Comparison of ENCODE assay signal across 17 cellular contexts in genomic region chr17:16474012-16474725, GRCh38. TPM values are rescaled to one million over a fixed set of nuclear protein-coding genes. Genes with fewer than 3 reads are reported as not detected.
A peak's percentile ranks its signal among the peaks of the same experiment; 100 is the strongest.
DNase-seq lines count a peak whose midpoint lies in the region; ATAC-seq, FAIRE-seq and TF ChIP-seq lines count a peak whose summit lies in the region.
"Had no signal": no experiment of that assay in that cellular context is flagged by ENCODE, and none has a peak within 500 bp of the region (broad histone marks: within the 10 kb centered on the region; RNA-seq: fewer than 3 reads in every experiment).

No MANE protein-coding gene starts in this region.

- DNase-seq in A172 (ENCODE audit: low spot score) (peak; percentile 27), GM23338 (ENCODE audit: low spot score) (peak; percentile 63), H1 (ENCODE audit: low read depth in 1 of 2, low spot score in 2 of 2) (no peak), nephron progenitor cell (no peak), GM10266 (ENCODE audit: extremely low spot score) (no peak), NCI-H1436 (lab: John Stamatoyannopoulos, UW) (no peak), 8988T (no peak)
- no peak for DNase-seq in activated CD8-positive, alpha-beta T cell treated with anti-CD3 and anti-CD28 coated beads for 36 hours
- DNase-seq: CD4-positive, CD25-positive, alpha-beta regulatory T cell; DMS79; MV-4-11; NCI-H1436 treated with DMSO at 0.1 percent for 48 hours; NCI-H2081; NCI-H2227 treated with DMSO at 0.1 percent for 48 hours; NCI-H526 treated with DMSO at 0.1 percent for 48 hours; NK-92 treated with Interleukin-12 subunit alpha and Interleukin-12 subunit beta, amount 100 ng/mL, for 24 hours had no signal

- no peak overlapping the region for H4K91ac ChIP-seq in H1 (replicated peaks; ENCODE audit: insufficient read length, low read length)

- no peak overlapping the region for H2BK120ac ChIP-seq in H1 (replicated peaks; ENCODE audit: low read depth, low read length)

- no peak overlapping the region for H2BK5ac ChIP-seq in H1 (ENCODE audit: low read depth, low read length)

- no peak overlapping the region for H3K56ac ChIP-seq in H1 (replicated peaks; ENCODE audit: insufficient read length, low read depth, low read length)

- H3K9me3 ChIP-seq in H1 (ENCODE audit: insufficient read depth in 2 of 2, low read depth in 1 of 2, low read length in 1 of 2), result no peaks in the 10 kb centered on the region

- H3K23ac ChIP-seq in H1 (ENCODE audit: insufficient read length), result no peak overlapping the region

- peaks cover 12% of the 10 kb centered on the region for H3K27me3 Mint-ChIP-seq in GM23338 (ENCODE audit: insufficient read depth, low read depth, poor library complexity)
- H3K27me3 Mint-ChIP-seq in nephron progenitor cell (ENCODE audit: low read depth, poor library complexity), result peaks cover 3% of the 10 kb centered on the region
- H3K27me3 Mint-ChIP-seq in activated CD8-positive, alpha-beta T cell treated with anti-CD3 and anti-CD28 coated beads for 36 hours, result no peaks in the 10 kb centered on the region
- H3K27me3 Mint-ChIP-seq: CD4-positive, CD25-positive, alpha-beta regulatory T cell had no signal

- TF ChIP-seq CTCF in GM23338 (conservative IDR thresholded peaks at IDR 0.05; ENCODE audit: low read depth in 2 of 2) (no peak), H1 (IDR thresholded peaks at IDR 0.05; ENCODE audit: control extremely low read depth in 1 of 3, insufficient read depth in 1 of 3, low read depth in 1 of 3, low read length in 3 of 3) (no peak), nephron progenitor cell (IDR thresholded peaks at IDR 0.05) (no peak), GM10266 (IDR thresholded peaks at IDR 0.05; ENCODE audit: control insufficient read depth, insufficient read depth, low read depth, missing control alignments) (no peak)
- TF ChIP-seq CTCF in activated CD8-positive, alpha-beta T cell treated with anti-CD3 and anti-CD28 coated beads for 36 hours (IDR thresholded peaks at IDR 0.05), result no peak

- H3K4me3 ChIP-seq in GM23338 (no peak overlapping the region), H1 (ENCODE audit: extremely low read depth in 1 of 4, insufficient read depth in 2 of 4, low read depth in 3 of 4, low read length in 4 of 4) (no peak overlapping the region)

- peak overlapping the region; percentile 68 for H3K27ac Mint-ChIP-seq in GM23338
- peak overlapping the region; percentile 67 for H3K27ac Mint-ChIP-seq in nephron progenitor cell
- no peak overlapping the region for H3K27ac Mint-ChIP-seq in activated CD8-positive, alpha-beta T cell treated with anti-CD3 and anti-CD28 coated beads for 36 hours
- H3K27ac Mint-ChIP-seq: CD4-positive, CD25-positive, alpha-beta regulatory T cell had no signal

- no peak overlapping the region for H3K27ac ChIP-seq in GM23338 (ENCODE audit: low read depth)
- H3K27ac ChIP-seq in H1 (ENCODE audit: low read depth, low read length), result no peak overlapping the region

- intact Hi-C loops in activated CD8-positive, alpha-beta T cell treated with anti-CD3 and anti-CD28 coated beads for 36 hours (cut with micrococcal nuclease), result no loop called here

- H3K4me1 ChIP-seq in GM23338 (ENCODE audit: insufficient read depth) (peaks cover 17% of the 10 kb centered on the region), H1 (replicated peaks in 1 of 4; ENCODE audit: control insufficient read depth in 3 of 4, insufficient read depth in 4 of 4, low read length in 3 of 4) (peaks cover 0 to 24% (median 6%) of the 10 kb centered on the region in 4 experiments; a peak in 5 of 7 replicates)

- TF ChIP-seq EP300 in H1 (IDR thresholded peaks at IDR 0.05; ENCODE audit: borderline replicate concordance in 1 of 2, low read depth in 2 of 2, low read length in 2 of 2), result no peak

- no peak overlapping the region for H2BK15ac ChIP-seq in H1 (ENCODE audit: low read length)

- no peaks in the 10 kb centered on the region for H3K9me3 Mint-ChIP-seq in GM23338
- no peaks in the 10 kb centered on the region for H3K9me3 Mint-ChIP-seq in nephron progenitor cell
- no peaks in the 10 kb centered on the region for H3K9me3 Mint-ChIP-seq in activated CD8-positive, alpha-beta T cell treated with anti-CD3 and anti-CD28 coated beads for 36 hours
- H3K9me3 Mint-ChIP-seq: CD4-positive, CD25-positive, alpha-beta regulatory T cell had no signal

- H3K27me3 ChIP-seq in GM23338 (ENCODE audit: insufficient read depth) (no peaks in the 10 kb centered on the region), H1 (replicated peaks in 1 of 4; ENCODE audit: control insufficient read depth in 3 of 4, extremely low read depth in 1 of 4, insufficient read depth in 3 of 4, low read length in 3 of 4) (no peaks in the 10 kb centered on the region)

- CTCF ChIA-PET in H1 (lab: Charles Lee; ENCODE audit: partially characterized antibody), result interaction anchor here (1.0 to 36.9 kb wide), 4 partner anchors 13 to 47 kb away, joined by 3 to 941 read pairs (median 77); no protein-coding TSS in a partner anchor
- CTCF ChIA-PET in activated CD8-positive, alpha-beta T cell treated with anti-CD3 and anti-CD28 coated beads for 36 hours (lab: Charles Lee), result interaction anchor here (1.0 kb wide), 1 partner anchor 16 kb away, joined by 4 read pairs; no protein-coding TSS in a partner anchor

- no peak for TF ChIP-seq POLR2A in H1 (IDR thresholded peaks at IDR 0.05; ENCODE audit: control extremely low read depth in 1 of 2, low read depth in 2 of 2, low read length in 2 of 2)

- H4K20me1 ChIP-seq in GM23338 (replicated peaks; ENCODE audit: insufficient read depth), result peaks cover 5% of the 10 kb centered on the region
- H4K20me1 ChIP-seq in H1 (replicated peaks in 1 of 2; ENCODE audit: control insufficient read depth in 1 of 2, insufficient read depth in 2 of 2, low read length in 2 of 2), result peaks cover 0 to 2% of the 10 kb centered on the region in 2 experiments

- no peaks in the 10 kb centered on the region for H3K36me3 ChIP-seq in GM23338 (ENCODE audit: insufficient read depth)
- no peaks in the 10 kb centered on the region for H3K36me3 ChIP-seq in H1 (ENCODE audit: control insufficient read depth in 2 of 4, insufficient read depth in 4 of 4, low read length in 3 of 4)

- no peak overlapping the region for H2AK5ac ChIP-seq in H1 (ENCODE audit: low read depth, low read length)

- H2BK12ac ChIP-seq in H1 (ENCODE audit: low read depth, low read length), result no peak overlapping the region

- H3K4ac ChIP-seq in H1 (replicated peaks; ENCODE audit: insufficient read length, low read depth, low read length), result no peak overlapping the region

- H3K36me3 Mint-ChIP-seq in GM23338 (ENCODE audit: low read depth) (no peaks in the 10 kb centered on the region; the same call in 2 of the 3 replicates), nephron progenitor cell (ENCODE audit: low read depth) (no peaks in the 10 kb centered on the region)
- no peaks in the 10 kb centered on the region for H3K36me3 Mint-ChIP-seq in activated CD8-positive, alpha-beta T cell treated with anti-CD3 and anti-CD28 coated beads for 36 hours (ENCODE audit: low read depth)

- H3K4me1 Mint-ChIP-seq in GM23338 (peaks cover 53% of the 10 kb centered on the region), nephron progenitor cell (peaks cover 63% of the 10 kb centered on the region)
- no peaks in the 10 kb centered on the region for H3K4me1 Mint-ChIP-seq in activated CD8-positive, alpha-beta T cell treated with anti-CD3 and anti-CD28 coated beads for 36 hours (ENCODE audit: low read depth)
- H3K4me1 Mint-ChIP-seq: CD4-positive, CD25-positive, alpha-beta regulatory T cell had no signal

- H3K4me2 ChIP-seq in GM23338 (no peak overlapping the region), H1 (ENCODE audit: insufficient read depth in 1 of 2, low read depth in 2 of 2, low read length in 2 of 2) (no peak overlapping the region)

- no peak for FAIRE-seq in H1 (lab: Jason Lieb, UNC)

- H2AFZ ChIP-seq in GM23338 (no peak overlapping the region), H1 (ENCODE audit: low read length) (no peak overlapping the region)

- no peak for TF ChIP-seq RAD21 in H1 (IDR thresholded peaks at IDR 0.05 in 1 of 2, conservative IDR thresholded peaks at IDR 0.05 in 1 of 2; ENCODE audit: low read depth in 2 of 2, low read length in 2 of 2)

- H3K23me2 ChIP-seq in H1 (ENCODE audit: low read depth, low read length), result peaks cover 2% of the 10 kb centered on the region; the same call in 1 of the 2 replicates

- H3K79me2 ChIP-seq in GM23338 (replicated peaks; ENCODE audit: insufficient read depth), result peaks cover 8% of the 10 kb centered on the region
- H3K79me2 ChIP-seq in H1 (ENCODE audit: control insufficient read depth in 1 of 2, insufficient read depth in 2 of 2, low read length in 2 of 2), result no peaks in the 10 kb centered on the region

- H3K14ac ChIP-seq in H1 (ENCODE audit: insufficient read length), result no peak overlapping the region

- POLR2A ChIA-PET in H1 (lab: Charles Lee; ENCODE audit: partially characterized antibody), result interaction anchor here (1.5 to 2.4 kb wide), 2 partner anchors 13 to 16 kb away, joined by 4 to 6 read pairs; no protein-coding TSS in a partner anchor
- POLR2A ChIA-PET in activated CD8-positive, alpha-beta T cell treated with anti-CD3 and anti-CD28 coated beads for 36 hours (lab: Charles Lee), result no interaction called here

- 87% methylated on average over 13 of the region's 13 CpGs; no CpG with 5 or more reads in 1 of the 2 experiments for WGBS in H1 (ENCODE audit: extremely low coverage in 1 of 2, insufficient coverage in 1 of 2, insufficient read length in 1 of 2, insufficient replicate concordance in 2 of 2, low coverage in 1 of 2, low lambda C conversion rate in 2 of 2, missing lambda C conversion rate in 1 of 2), 2 experiments

- H3K79me1 ChIP-seq in H1 (ENCODE audit: low read depth, low read length), result peaks cover 3% of the 10 kb centered on the region

- 0 out of 2 replicates have a peak overlapping the region, but pooled peaks have one; percentile 55 for H2BK20ac ChIP-seq in H1 (ENCODE audit: low read length)

- H4K5ac ChIP-seq in H1 (ENCODE audit: insufficient read length, low read depth, low read length), result no peak overlapping the region

- no peaks in the 10 kb centered on the region for H3K9me2 ChIP-seq in GM23338 (ENCODE audit: insufficient read depth)

- H3K4me3 Mint-ChIP-seq in GM23338 (no peak overlapping the region), nephron progenitor cell (no peak overlapping the region)
- no peak overlapping the region for H3K4me3 Mint-ChIP-seq in activated CD8-positive, alpha-beta T cell treated with anti-CD3 and anti-CD28 coated beads for 36 hours
- H3K4me3 Mint-ChIP-seq: CD4-positive, CD25-positive, alpha-beta regulatory T cell had no signal

- peak; percentile 23; the same call in 2 of the 3 replicates for ATAC-seq in GM23338
- ATAC-seq in activated CD8-positive, alpha-beta T cell treated with anti-CD3 and anti-CD28 coated beads for 36 hours, result no peak

- no peaks in the 10 kb centered on the region for H3F3A ChIP-seq in GM23338 (replicated peaks; ENCODE audit: low read depth)

- H3K18ac ChIP-seq in H1 (ENCODE audit: extremely low read depth, low read length), result no peak overlapping the region

- no peak overlapping the region for H4K8ac ChIP-seq in H1 (ENCODE audit: extremely low read depth, insufficient read depth, low read length)

- H3K9ac ChIP-seq in H1 (replicated peaks in 1 of 4; ENCODE audit: extremely low read depth in 1 of 4, low read depth in 3 of 4, low read length in 3 of 4), result no peak overlapping the region

RNA-seq across cellular contexts. Expression of gene LRRC75A, which starts 17.8 kb away (rescaled TPM):
- total RNA-seq in A172 (2014; rRNA removed; shearing (Covaris generic)), result 3.4 and 7.4 TPM in 2 replicates
- 22.3 and 26.2 TPM in 2 replicates for total RNA-seq in GM23338 (2014; rRNA removed; shearing (Covaris generic))
- polyA plus RNA-seq in GM23338 (2016; fragmentation: Nextera tagmentation; extraction: Ambion mirVana), result 5.2 and 5.3 TPM in 2 replicates
- 7.2 and 9.9 TPM in 2 replicates for total RNA-seq in H1 (2021; fragmentation: NEBNext Ultra II Directional; extraction: Animal tissue kit (Norgen Biotek cat#: 25700))
- polyA plus RNA-seq in H1 (2011; rRNA removed), result 9.7 and 10.5 TPM in 2 replicates
- polyA plus RNA-seq in H1 (2011; cell fraction: cytosol; rRNA removed), result 9.6 TPM
- polyA plus RNA-seq in H1 (2011; cell fraction: nucleus; rRNA removed), result 12.6 TPM
- polyA plus RNA-seq in H1 (2012, experiment 1 of 2), result 4.8 to 8.9 TPM (median 7.2 TPM) in 4 replicates
- polyA plus RNA-seq in H1 (2012, experiment 2 of 2), result 4.5 TPM
- 5.1 TPM for polyA plus RNA-seq in H1 (2013, experiment 1 of 2)
- 5.4 TPM for polyA plus RNA-seq in H1 (2013, experiment 2 of 2)
- 7.3 and 8.1 TPM in 2 replicates for polyA minus RNA-seq in H1 (2011; rRNA and poly(A)+ RNA removed)
- 5.5 TPM for polyA minus RNA-seq in H1 (2011; cell fraction: cytosol; rRNA and poly(A)+ RNA removed)
- polyA minus RNA-seq in H1 (2011; cell fraction: nucleus; rRNA and poly(A)+ RNA removed), result 20.8 TPM
- 1 to 10 TPM; 1.8 to 2.3 TPM for total RNA-seq in activated CD8-positive, alpha-beta T cell treated with anti-CD3 and anti-CD28 coated beads for 36 hours

RNA-seq across cellular contexts. Expression of gene TRPV2, which starts 58.8 kb away (rescaled TPM):
- 0.38 TPM in 1 of 2 replicates, not detected in the other for total RNA-seq in A172 (2014; rRNA removed; shearing (Covaris generic))
- 1.6 and 3.2 TPM in 2 replicates for total RNA-seq in GM23338 (2014; rRNA removed; shearing (Covaris generic))
- 1.7 and 3.7 TPM in 2 replicates for polyA plus RNA-seq in GM23338 (2016; fragmentation: Nextera tagmentation; extraction: Ambion mirVana)
- total RNA-seq in H1 (2021; fragmentation: NEBNext Ultra II Directional; extraction: Animal tissue kit (Norgen Biotek cat#: 25700)), result 1.6 and 2.1 TPM in 2 replicates
- polyA plus RNA-seq in H1 (2011; rRNA removed), result 1.7 and 1.8 TPM in 2 replicates
- polyA plus RNA-seq in H1 (2011; cell fraction: cytosol; rRNA removed), result 2.5 TPM
- polyA plus RNA-seq in H1 (2011; cell fraction: nucleus; rRNA removed), result 4.0 TPM
- 0.87 to 3.4 TPM (median 2.7 TPM) in 4 replicates for polyA plus RNA-seq in H1 (2012, experiment 1 of 2)
- polyA plus RNA-seq in H1 (2012, experiment 2 of 2), result 1.2 TPM
- polyA plus RNA-seq in H1 (2013, experiment 1 of 2), result 3.7 TPM
- polyA plus RNA-seq in H1 (2013, experiment 2 of 2), result 3.3 TPM
- 2.0 and 2.6 TPM in 2 replicates for polyA minus RNA-seq in H1 (2011; rRNA and poly(A)+ RNA removed)
- polyA minus RNA-seq in H1 (2011; cell fraction: cytosol; rRNA and poly(A)+ RNA removed), result 2.1 TPM
- 1.1 TPM for polyA minus RNA-seq in H1 (2011; cell fraction: nucleus; rRNA and poly(A)+ RNA removed)
- total RNA-seq in activated CD8-positive, alpha-beta T cell treated with anti-CD3 and anti-CD28 coated beads for 36 hours, result 10 to 100 TPM; 44.6 to 47.6 TPM
- total RNA-seq: A673 had no signal

Comparison
In these comparisons a context has a peak if more than half of its experiments do, and no peak if none do; other contexts are left out.
1. DNase-seq: peak in A172 (single experiment) and GM23338 (single experiment); none in H1 (0 of 2), nephron progenitor cell (single experiment), activated CD8-positive, alpha-beta T cell treated with anti-CD3 and anti-CD28 coated beads for 36 hours (single experiment), GM10266 (single experiment), NCI-H1436 (single experiment) and 8988T (single experiment).
2. RNA of gene TRPV2, which starts 58.8 kb away (total RNA-seq): 44.6 to 47.6 TPM in activated CD8-positive, alpha-beta T cell treated with anti-CD3 and anti-CD28 coated beads for 36 hours; 1.6 to 3.2 TPM in GM23338, 1.6 to 2.1 TPM in H1 and 0.38 TPM in A172; every median in the first group is over 10 times any median in the second.